25 cellular contexts compared by ENCODE assay signal in the genomic region with DNA sequence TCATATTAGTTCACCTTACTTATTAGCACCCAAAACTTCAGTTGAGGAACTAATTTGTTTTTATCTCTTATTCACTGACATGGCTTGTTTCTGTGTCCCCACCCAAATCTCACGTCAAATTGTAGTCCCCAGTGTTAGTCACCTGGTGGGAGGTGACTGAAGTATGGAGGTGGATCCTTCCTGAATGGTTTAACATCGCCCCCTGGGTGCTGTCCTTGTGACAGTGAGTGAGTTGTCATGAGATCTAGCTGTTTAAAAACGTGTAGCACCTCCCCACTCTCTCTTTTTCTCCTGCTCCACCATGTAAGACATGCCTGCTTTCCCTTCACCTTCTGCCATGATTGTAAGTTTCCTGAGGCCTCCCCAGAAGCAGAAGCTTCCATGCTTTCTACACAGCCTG.
DNase-seq lines count a peak whose midpoint lies in the region; ATAC-seq and TF ChIP-seq lines count a peak whose summit lies in the region.
"Had no signal": no experiment of that assay in that cellular context is flagged by ENCODE, and none has a peak within 500 bp of the region (broad histone marks: within the 10 kb centered on the region; RNA-seq: fewer than 3 reads in every experiment).

No MANE protein-coding gene starts in this region.

- H3K4me1 Mint-ChIP-seq in endodermal cell, result peaks cover under 1% of the 10 kb centered on the region
- H3K4me1 Mint-ChIP-seq: naive thymus-derived CD4-positive, alpha-beta T cell; stimulated activated naive B cell treated with anti-CD40 and anti-IgM and Interleukin-4, amounts not matched to agents 10 μg/mL and 1 μg/mL and 100 μg/mL, for 72 hours had no signal

- peaks cover 3% of the 10 kb centered on the region for H3K9me3 Mint-ChIP-seq in endodermal cell
- H3K9me3 Mint-ChIP-seq: activated naive CD4-positive, alpha-beta T cell treated with anti-CD3 and anti-CD28 coated beads, Interleukin-2, amount 50 U/mL, for 72 hours had no signal

- H3K4me1 ChIP-seq in endodermal cell (ENCODE audit: control insufficient read depth, insufficient read depth, low read length), result no peaks in the 10 kb centered on the region
- no peaks in the 10 kb centered on the region for H3K4me1 ChIP-seq in ovary (ENCODE audit: insufficient read depth)
- H3K4me1 ChIP-seq: left lung, SJSA1, spleen, testis, vagina had no signal

- no peak for ATAC-seq in HG03520 (IDR thresholded peaks at IDR 0.05; ENCODE audit: unreplicated experiment)
- ATAC-seq: activated naive CD4-positive, alpha-beta T cell treated with anti-CD3 and anti-CD28 coated beads, Interleukin-2, amount 50 U/mL, for 72 hours; left lung; naive thymus-derived CD4-positive, alpha-beta T cell; stimulated activated naive B cell treated with anti-CD40 and anti-IgM and Interleukin-4, amounts not matched to agents 10 μg/mL and 1 μg/mL and 100 μg/mL, for 72 hours had no signal

- H3K27me3 Mint-ChIP-seq in endodermal cell (ENCODE audit: insufficient read depth), result peaks cover 1% of the 10 kb centered on the region

- no peak overlapping the region for H3K27ac Mint-ChIP-seq in endodermal cell
- H3K27ac Mint-ChIP-seq: activated naive CD4-positive, alpha-beta T cell treated with anti-CD3 and anti-CD28 coated beads, Interleukin-2, amount 50 U/mL, for 72 hours; CD4-positive, CD25-positive, alpha-beta regulatory T cell; naive thymus-derived CD4-positive, alpha-beta T cell; stimulated activated naive B cell treated with anti-CD40 and anti-IgM and Interleukin-4, amounts not matched to agents 10 μg/mL and 1 μg/mL and 100 μg/mL, for 72 hours had no signal

- no peak for TF ChIP-seq EP300 in ovary (IDR thresholded peaks at IDR 0.05)

- no peak for TF ChIP-seq POLR2A in ovary (IDR thresholded peaks at IDR 0.05)

- no peaks in the 10 kb centered on the region for H3K27me3 ChIP-seq in H7 (ENCODE audit: control insufficient read depth, insufficient read depth, low read length)
- H3K27me3 ChIP-seq in endodermal cell (ENCODE audit: control insufficient read depth, insufficient read depth, low read length, poor library complexity, severe bottlenecking), result no peaks in the 10 kb centered on the region
- no peaks in the 10 kb centered on the region for H3K27me3 ChIP-seq in ovary
- H3K27me3 ChIP-seq: left lung, SJSA1, spleen, testis, vagina had no signal

- H3K9me3 ChIP-seq in endodermal cell (ENCODE audit: control insufficient read depth, low read length), result no peaks in the 10 kb centered on the region
- H3K9me3 ChIP-seq in ovary, result no peaks in the 10 kb centered on the region
- H3K9me3 ChIP-seq: left lung, SJSA1, spleen, testis, vagina had no signal

- H3K4me3 Mint-ChIP-seq in endodermal cell, result no peak overlapping the region
- H3K4me3 Mint-ChIP-seq: CD4-positive, CD25-positive, alpha-beta regulatory T cell; naive thymus-derived CD4-positive, alpha-beta T cell; stimulated activated naive B cell treated with anti-CD40 and anti-IgM and Interleukin-4, amounts not matched to agents 10 μg/mL and 1 μg/mL and 100 μg/mL, for 72 hours had no signal

- no peaks in the 10 kb centered on the region for H3K36me3 ChIP-seq in H7 (replicated peaks; ENCODE audit: control insufficient read depth, insufficient read depth, low read length)
- H3K36me3 ChIP-seq in endodermal cell (ENCODE audit: control insufficient read depth, insufficient read depth, low read length), result no peaks in the 10 kb centered on the region
- H3K36me3 ChIP-seq in ovary, result no peaks in the 10 kb centered on the region
- H3K36me3 ChIP-seq: left lung, SJSA1, spleen, vagina had no signal

- DNase-seq in stimulated activated CD4-positive, alpha-beta T cell treated with anti-CD3 and anti-CD28 coated beads, Interleukin-15, amount 100 ng/mL, for 24 hours, result peak; percentile 11
- no peak for DNase-seq in stimulated activated CD4-positive, alpha-beta T cell treated with anti-CD3 and anti-CD28 coated beads, Interleukin-4, amount 100 ng/mL, for 1 hour
- DNase-seq in H7, result peak; percentile 9
- peak; percentile 57 for DNase-seq in endodermal cell
- DNase-seq in ureter (ENCODE audit: low spot score), result no peak
- DNase-seq in ovary, result no peak
- DNase-seq: activated CD4-positive, alpha-beta T cell treated with anti-CD3 and anti-CD28 coated beads for 1 hour; activated CD8-positive, alpha-beta memory T cell treated with anti-CD3 and anti-CD28 coated beads, Interleukin-2, amount 50 U/mL, for 4 hours; anterior cingulate cortex; caudate nucleus; glutamatergic neuron; KG1; left lung; naive thymus-derived CD4-positive, alpha-beta T cell; NCI-H1694; NCI-H524; spleen; stimulated activated CD4-positive, alpha-beta T cell treated with anti-CD3 and anti-CD28 coated beads, Interleukin-4, amount 100 ng/mL, for 24 hours; stimulated activated naive B cell treated with anti-CD40 and anti-IgM and Interleukin-4, amounts not matched to agents 10 μg/mL and 1 μg/mL and 100 μg/mL, for 72 hours; testis had no signal

- H3K27ac ChIP-seq in endodermal cell (ENCODE audit: low read depth, low read length) (no peak overlapping the region), ovary (no peak overlapping the region)
- H3K27ac ChIP-seq: left lung, SJSA1, spleen, testis, vagina had no signal

- H3K4me3 ChIP-seq in H7 (ENCODE audit: insufficient read depth, low read depth, low read length) (no peak overlapping the region), endodermal cell (ENCODE audit: low read length) (no peak overlapping the region), ovary (no peak overlapping the region)
- H3K4me3 ChIP-seq: left lung, SJSA1, spleen, testis, vagina had no signal

- intact Hi-C loops in ovary (cut with DNase I), result no loop called here

- H3K36me3 Mint-ChIP-seq in endodermal cell (ENCODE audit: low read depth), result no peaks in the 10 kb centered on the region
- H3K36me3 Mint-ChIP-seq: activated naive CD4-positive, alpha-beta T cell treated with anti-CD3 and anti-CD28 coated beads, Interleukin-2, amount 50 U/mL, for 72 hours; CD4-positive, CD25-positive, alpha-beta regulatory T cell; naive thymus-derived CD4-positive, alpha-beta T cell; stimulated activated naive B cell treated with anti-CD40 and anti-IgM and Interleukin-4, amounts not matched to agents 10 μg/mL and 1 μg/mL and 100 μg/mL, for 72 hours had no signal

- 51 to 70% methylated on average over 2 to 3 of the region's 3 CpGs for WGBS in endodermal cell (ENCODE audit: insufficient coverage in 1 of 2, insufficient read length in 1 of 2), 2 experiments
- WGBS in ovary, 3 donors, result 57 to 60% (median 57%) methylated on average over 3 of the region's 3 CpGs

- no peak overlapping the region for H3K9ac ChIP-seq in endodermal cell (ENCODE audit: extremely low read depth, low read length, poor library complexity, severe bottlenecking)

- peak; percentile 47 for TF ChIP-seq CTCF in endodermal cell (conservative IDR thresholded peaks at IDR 0.05)
- TF ChIP-seq CTCF in ovary (IDR thresholded peaks at IDR 0.05), result no peak

Comparison
In these comparisons a context has a peak if more than half of its experiments do, and no peak if none do; other contexts are left out.
1. DNase-seq: peak in stimulated activated CD4-positive, alpha-beta T cell treated with anti-CD3 and anti-CD28 coated beads, Interleukin-15, amount 100 ng/mL, for 24 hours (single experiment), H7 (single experiment) and endodermal cell (single experiment); none in stimulated activated CD4-positive, alpha-beta T cell treated with anti-CD3 and anti-CD28 coated beads, Interleukin-4, amount 100 ng/mL, for 1 hour (single experiment), ureter (single experiment) and ovary (0 of 5).